ENCODE assay signal across 24 cellular contexts in genomic region chr7:150612925-150613324, GRCh38. TPM values are rescaled to one million over a fixed set of nuclear protein-coding genes. Genes with fewer than 3 reads are reported as not detected.
DNase-seq lines count a peak whose midpoint lies in the region; ATAC-seq, FAIRE-seq and TF ChIP-seq lines count a peak whose summit lies in the region.
"Had no signal": no experiment of that assay in that cellular context is flagged by ENCODE, and none has a peak within 500 bp of the region (broad histone marks: within the 10 kb centered on the region; RNA-seq: fewer than 3 reads in every experiment).

No MANE protein-coding gene starts in this region.

- TF ChIP-seq RAD21 in A549 (conservative IDR thresholded peaks at IDR 0.05 in 1 of 2, IDR thresholded peaks at IDR 0.05 in 1 of 2): no peak

- no peak for TF ChIP-seq POLR2A in A549 (IDR thresholded peaks at IDR 0.05; ENCODE audit: low read length)

- H3K36me3 Mint-ChIP-seq in activated CD4-positive, alpha-beta memory T cell treated with anti-CD3 and anti-CD28 coated beads for 36 hours: peaks cover 12% of the 10 kb centered on the region
- peaks cover 50% of the 10 kb centered on the region for H3K36me3 Mint-ChIP-seq in activated CD4-positive, alpha-beta memory T cell treated with anti-CD3 and anti-CD28 coated beads, Interleukin-2, amount 10 ng/mL, durations not matched to agents 7 days and 5 days (ENCODE audit: low read depth)
- peaks cover 43% of the 10 kb centered on the region for H3K36me3 Mint-ChIP-seq in CD4-positive, alpha-beta T cell (ENCODE audit: low read depth)
- peaks cover 20% of the 10 kb centered on the region for H3K36me3 Mint-ChIP-seq in activated T-helper 1 cell treated with anti-CD3 and anti-CD28 coated beads, Interleukin-12 subunit alpha, Interleukin-12 subunit beta, Interleukin-2, Interleukin-4 antibody, amounts not matched to agents 30 ng/mL and 10 ng/mL and 1 ng/mL, durations not matched to agents 14 hours and 24 hours and 36 hours (ENCODE audit: low read depth)
- H3K36me3 Mint-ChIP-seq in stimulated activated memory B cell treated with anti-CD40 and anti-IgM and Interleukin-4, amounts not matched to agents 10 μg/mL and 1 μg/mL and 100 μg/mL, for 72 hours: no peaks in the 10 kb centered on the region

- FAIRE-seq in A549 (lab: Jason Lieb, UNC): peak; percentile 51
- FAIRE-seq: GM12891 had no signal

- peaks cover 63% of the 10 kb centered on the region for H3K4me1 Mint-ChIP-seq in activated CD4-positive, alpha-beta memory T cell treated with anti-CD3 and anti-CD28 coated beads for 36 hours (ENCODE audit: low read depth)
- peaks cover 57% of the 10 kb centered on the region for H3K4me1 Mint-ChIP-seq in activated CD4-positive, alpha-beta memory T cell treated with anti-CD3 and anti-CD28 coated beads, Interleukin-2, amount 10 ng/mL, durations not matched to agents 7 days and 5 days
- H3K4me1 Mint-ChIP-seq in CD4-positive, alpha-beta T cell (ENCODE audit: low read depth): peaks cover 65% of the 10 kb centered on the region
- peaks cover 65% of the 10 kb centered on the region for H3K4me1 Mint-ChIP-seq in activated T-helper 1 cell treated with anti-CD3 and anti-CD28 coated beads, Interleukin-12 subunit alpha, Interleukin-12 subunit beta, Interleukin-2, Interleukin-4 antibody, amounts not matched to agents 30 ng/mL and 10 ng/mL and 1 ng/mL, durations not matched to agents 14 hours and 24 hours and 36 hours (ENCODE audit: low read depth)
- no peaks in the 10 kb centered on the region for H3K4me1 Mint-ChIP-seq in stimulated activated memory B cell treated with anti-CD40 and anti-IgM and Interleukin-4, amounts not matched to agents 10 μg/mL and 1 μg/mL and 100 μg/mL, for 72 hours

- H3K4me3 Mint-ChIP-seq in activated CD4-positive, alpha-beta memory T cell treated with anti-CD3 and anti-CD28 coated beads for 36 hours: no peak overlapping the region
- H3K4me3 Mint-ChIP-seq in activated CD4-positive, alpha-beta memory T cell treated with anti-CD3 and anti-CD28 coated beads, Interleukin-2, amount 10 ng/mL, durations not matched to agents 7 days and 5 days: no peak overlapping the region
- peak overlapping the region; percentile 14 for H3K4me3 Mint-ChIP-seq in CD4-positive, alpha-beta T cell
- peak overlapping the region; percentile 27 for H3K4me3 Mint-ChIP-seq in activated T-helper 1 cell treated with anti-CD3 and anti-CD28 coated beads, Interleukin-12 subunit alpha, Interleukin-12 subunit beta, Interleukin-2, Interleukin-4 antibody, amounts not matched to agents 30 ng/mL and 10 ng/mL and 1 ng/mL, durations not matched to agents 14 hours and 24 hours and 36 hours
- H3K4me3 Mint-ChIP-seq in stimulated activated memory B cell treated with anti-CD40 and anti-IgM and Interleukin-4, amounts not matched to agents 10 μg/mL and 1 μg/mL and 100 μg/mL, for 72 hours: no peak overlapping the region

- no peak overlapping the region for H3K4me2 ChIP-seq in A549
- H3K4me2 ChIP-seq: KMS-11 had no signal

- ATAC-seq in A549: no peak
- ATAC-seq in CD4-positive, alpha-beta T cell (ENCODE audit: poor library complexity): no peak
- no peak for ATAC-seq in stimulated activated memory B cell treated with anti-CD40 and anti-IgM and Interleukin-4, amounts not matched to agents 10 μg/mL and 1 μg/mL and 100 μg/mL, for 72 hours

- peak overlapping the region; percentile 19 for H3K27ac Mint-ChIP-seq in activated CD4-positive, alpha-beta memory T cell treated with anti-CD3 and anti-CD28 coated beads for 36 hours
- H3K27ac Mint-ChIP-seq in activated CD4-positive, alpha-beta memory T cell treated with anti-CD3 and anti-CD28 coated beads, Interleukin-2, amount 10 ng/mL, durations not matched to agents 7 days and 5 days: no peak overlapping the region
- peak overlapping the region; percentile 80 for H3K27ac Mint-ChIP-seq in CD4-positive, alpha-beta T cell
- peak overlapping the region; percentile 67 for H3K27ac Mint-ChIP-seq in activated T-helper 1 cell treated with anti-CD3 and anti-CD28 coated beads, Interleukin-12 subunit alpha, Interleukin-12 subunit beta, Interleukin-2, Interleukin-4 antibody, amounts not matched to agents 30 ng/mL and 10 ng/mL and 1 ng/mL, durations not matched to agents 14 hours and 24 hours and 36 hours
- no peak overlapping the region for H3K27ac Mint-ChIP-seq in stimulated activated memory B cell treated with anti-CD40 and anti-IgM and Interleukin-4, amounts not matched to agents 10 μg/mL and 1 μg/mL and 100 μg/mL, for 72 hours

- no peak for TF ChIP-seq CTCF in A549 (IDR thresholded peaks at IDR 0.05)
- no peak for TF ChIP-seq CTCF in CD4-positive, alpha-beta T cell (IDR thresholded peaks at IDR 0.05)

- no peaks in the 10 kb centered on the region for H3K4me1 ChIP-seq in A549
- H3K4me1 ChIP-seq: Peyer's patch had no signal

- no peak overlapping the region for H3K4me3 ChIP-seq in A549
- H3K4me3 ChIP-seq: Peyer's patch had no signal

- no peaks in the 10 kb centered on the region for H3K27me3 ChIP-seq in CD4-positive, alpha-beta T cell (ENCODE audit: control insufficient read depth, insufficient read depth, low read length)
- H3K27me3 ChIP-seq: Peyer's patch had no signal

- CTCF ChIA-PET in activated CD4-positive, alpha-beta memory T cell treated with anti-CD3 and anti-CD28 coated beads for 36 hours (lab: Charles Lee): no interaction called here
- CTCF ChIA-PET in activated CD4-positive, alpha-beta memory T cell treated with anti-CD3 and anti-CD28 coated beads, Interleukin-2, amount 10 ng/mL, durations not matched to agents 7 days and 5 days (lab: Charles Lee): no interaction called here
- CTCF ChIA-PET in A549 (lab: Yijun Ruan, JAX): no interaction called here
- CTCF ChIA-PET in CD4-positive, alpha-beta T cell (lab: Charles Lee): interaction anchor here (0.9 kb wide), 1 partner anchor 164 kb away, joined by 4 read pairs; no protein-coding TSS in a partner anchor

- H3K9me3 Mint-ChIP-seq in activated CD4-positive, alpha-beta memory T cell treated with anti-CD3 and anti-CD28 coated beads for 36 hours: peaks cover 20% of the 10 kb centered on the region
- peaks cover 25% of the 10 kb centered on the region for H3K9me3 Mint-ChIP-seq in activated CD4-positive, alpha-beta memory T cell treated with anti-CD3 and anti-CD28 coated beads, Interleukin-2, amount 10 ng/mL, durations not matched to agents 7 days and 5 days
- H3K9me3 Mint-ChIP-seq in CD4-positive, alpha-beta T cell: peaks cover 6% of the 10 kb centered on the region
- H3K9me3 Mint-ChIP-seq in activated T-helper 1 cell treated with anti-CD3 and anti-CD28 coated beads, Interleukin-12 subunit alpha, Interleukin-12 subunit beta, Interleukin-2, Interleukin-4 antibody, amounts not matched to agents 30 ng/mL and 10 ng/mL and 1 ng/mL, durations not matched to agents 14 hours and 24 hours and 36 hours: peaks cover 32% of the 10 kb centered on the region
- H3K9me3 Mint-ChIP-seq in stimulated activated memory B cell treated with anti-CD40 and anti-IgM and Interleukin-4, amounts not matched to agents 10 μg/mL and 1 μg/mL and 100 μg/mL, for 72 hours: no peaks in the 10 kb centered on the region

- no peaks in the 10 kb centered on the region for H3K27me3 Mint-ChIP-seq in activated CD4-positive, alpha-beta memory T cell treated with anti-CD3 and anti-CD28 coated beads for 36 hours
- H3K27me3 Mint-ChIP-seq in activated CD4-positive, alpha-beta memory T cell treated with anti-CD3 and anti-CD28 coated beads, Interleukin-2, amount 10 ng/mL, durations not matched to agents 7 days and 5 days: no peaks in the 10 kb centered on the region
- no peaks in the 10 kb centered on the region for H3K27me3 Mint-ChIP-seq in CD4-positive, alpha-beta T cell
- no peaks in the 10 kb centered on the region for H3K27me3 Mint-ChIP-seq in activated T-helper 1 cell treated with anti-CD3 and anti-CD28 coated beads, Interleukin-12 subunit alpha, Interleukin-12 subunit beta, Interleukin-2, Interleukin-4 antibody, amounts not matched to agents 30 ng/mL and 10 ng/mL and 1 ng/mL, durations not matched to agents 14 hours and 24 hours and 36 hours (ENCODE audit: insufficient read depth)
- H3K27me3 Mint-ChIP-seq in stimulated activated memory B cell treated with anti-CD40 and anti-IgM and Interleukin-4, amounts not matched to agents 10 μg/mL and 1 μg/mL and 100 μg/mL, for 72 hours: peaks cover 9% of the 10 kb centered on the region
- H3K27me3 Mint-ChIP-seq: CD4-positive, alpha-beta memory T cell had no signal

- TF ChIP-seq EP300 in A549 (IDR thresholded peaks at IDR 0.05): no peak

- no peaks in the 10 kb centered on the region for H3K9me3 ChIP-seq in A549
- H3K9me3 ChIP-seq in CD4-positive, alpha-beta T cell (ENCODE audit: control insufficient read depth, low read length): no peaks in the 10 kb centered on the region
- H3K9me3 ChIP-seq: Peyer's patch had no signal

- intact Hi-C loops in activated CD4-positive, alpha-beta memory T cell treated with anti-CD3 and anti-CD28 coated beads for 36 hours (cut with micrococcal nuclease): no loop called here
- intact Hi-C loops in CD4-positive, alpha-beta T cell (cut with DNase I, micrococcal nuclease): no loop called here
- intact Hi-C loops in activated T-helper 1 cell treated with anti-CD3 and anti-CD28 coated beads, Interleukin-12 subunit alpha, Interleukin-12 subunit beta, Interleukin-2, Interleukin-4 antibody, amounts not matched to agents 30 ng/mL and 10 ng/mL and 1 ng/mL, durations not matched to agents 14 hours and 24 hours and 36 hours (cut with micrococcal nuclease): no loop called here

- H3K27ac ChIP-seq in A549: no peak overlapping the region
- no peak overlapping the region for H3K27ac ChIP-seq in CD4-positive, alpha-beta T cell (ENCODE audit: low read depth, low read length)
- H3K27ac ChIP-seq: KMS-11, Peyer's patch had no signal

- POLR2A ChIA-PET in activated CD4-positive, alpha-beta memory T cell treated with anti-CD3 and anti-CD28 coated beads for 36 hours (lab: Charles Lee): interaction anchor here (0.6 kb wide), 1 partner anchor 104 kb away, joined by 3 read pairs; the partner anchor contains the start of gene GIMAP1
- POLR2A ChIA-PET in activated CD4-positive, alpha-beta memory T cell treated with anti-CD3 and anti-CD28 coated beads, Interleukin-2, amount 10 ng/mL, durations not matched to agents 7 days and 5 days (lab: Charles Lee): interaction anchor here (0.7 to 1.5 kb wide), 2 partner anchors 9 to 18 kb away, joined by 3 read pairs; no protein-coding TSS in a partner anchor
- POLR2A ChIA-PET in A549 (lab: Yijun Ruan, JAX): no interaction called here
- POLR2A ChIA-PET in CD4-positive, alpha-beta T cell (lab: Charles Lee): interaction anchor here (0.8 to 2.0 kb wide), 5 partner anchors 9 to 103 kb away, joined by 3 to 6 read pairs (median 5); partner anchors contain the start of gene GIMAP1

- DNase-seq in activated CD4-positive, alpha-beta memory T cell treated with anti-CD3 and anti-CD28 coated beads for 36 hours: no peak
- DNase-seq in activated CD4-positive, alpha-beta memory T cell treated with anti-CD3 and anti-CD28 coated beads, Interleukin-2, amount 10 ng/mL, durations not matched to agents 7 days and 5 days: no peak
- DNase-seq in A549 (ENCODE audit: low read depth in 1 of 2, low spot score in 1 of 2): no peak
- no peak for DNase-seq in CD4-positive, alpha-beta T cell
- no peak for DNase-seq in activated T-helper 1 cell treated with anti-CD3 and anti-CD28 coated beads, Interleukin-12 subunit alpha, Interleukin-12 subunit beta, Interleukin-2, Interleukin-4 antibody, amounts not matched to agents 30 ng/mL and 10 ng/mL and 1 ng/mL, durations not matched to agents 14 hours and 24 hours and 36 hours (ENCODE audit: low spot score)
- no peak for DNase-seq in OCI-M1 (lab: John Stamatoyannopoulos, UW)
- DNase-seq in NCI-H128 (lab: John Stamatoyannopoulos, UW; ENCODE audit: unreplicated experiment): no peak
- DNase-seq: Calu3; CD4-positive, alpha-beta memory T cell; DMS153; H7; IMR-90; NCI-H1092 treated with DMSO at 0.1 percent for 48 hours; NCI-H146; NCI-H2029; NCI-H2227 treated with DMSO at 0.1 percent for 48 hours; NCI-H510A treated with DMSO at 0.1 percent for 48 hours; NCI-H774; Peyer's patch had no signal

- WGBS in A549 (ENCODE audit: missing lambda C conversion rate): 10% methylated on average over 3 of the region's 3 CpGs

RNA-seq across cellular contexts. Expression of gene GIMAP6, which starts 19.3 kb away (rescaled TPM):
- total RNA-seq in activated CD4-positive, alpha-beta memory T cell treated with anti-CD3 and anti-CD28 coated beads for 36 hours: 10 to 100 TPM; 28.9 to 30.2 TPM
- 10 to 100 TPM; 84.9 to 85.9 TPM for total RNA-seq in activated CD4-positive, alpha-beta memory T cell treated with anti-CD3 and anti-CD28 coated beads, Interleukin-2, amount 10 ng/mL, durations not matched to agents 7 days and 5 days
- polyA plus RNA-seq in A549 (2011; rRNA removed): not detected in 2 replicates
- polyA plus RNA-seq in A549 (2012; cell fraction: cytosol; rRNA removed): not detected in 2 replicates
- polyA plus RNA-seq in A549 (2012; cell fraction: nucleus; rRNA removed): not detected in 2 replicates
- polyA plus RNA-seq in A549 (2017; fragmentation: RNase III; extraction: RNeasy Plus Mini Kit Qiagen cat#74134 plus additional on column Dnase treatment): not detected in 3 replicates
- not detected in 2 replicates for polyA minus RNA-seq in A549 (2011; rRNA and poly(A)+ RNA removed)
- total RNA-seq in CD4-positive, alpha-beta T cell: 10 to 100 TPM; 14.3 to 14.9 TPM
- 38.7 and 41.3 TPM in 2 replicates for total RNA-seq in activated T-helper 1 cell treated with anti-CD3 and anti-CD28 coated beads, Interleukin-12 subunit alpha, Interleukin-12 subunit beta, Interleukin-2, Interleukin-4 antibody, amounts not matched to agents 30 ng/mL and 10 ng/mL and 1 ng/mL, durations not matched to agents 14 hours and 24 hours and 36 hours
- total RNA-seq: Calu3, G401, H7, IMR-90 had no signal
- polyA plus RNA-seq: BJ, IMR-90 had no signal

RNA-seq across cellular contexts. Expression of gene GIMAP4, which starts 45.7 kb away (rescaled TPM):
- total RNA-seq in activated CD4-positive, alpha-beta memory T cell treated with anti-CD3 and anti-CD28 coated beads for 36 hours: 100 to 1,000 TPM; 128 to 140 TPM
- total RNA-seq in activated CD4-positive, alpha-beta memory T cell treated with anti-CD3 and anti-CD28 coated beads, Interleukin-2, amount 10 ng/mL, durations not matched to agents 7 days and 5 days: 100 to 1,000 TPM; 277 to 282 TPM
- not detected in 2 replicates for polyA plus RNA-seq in A549 (2011; rRNA removed)
- polyA plus RNA-seq in A549 (2012; cell fraction: cytosol; rRNA removed): not detected in 2 replicates
- polyA plus RNA-seq in A549 (2012; cell fraction: nucleus; rRNA removed): not detected in 2 replicates
- polyA plus RNA-seq in A549 (2017; fragmentation: RNase III; extraction: RNeasy Plus Mini Kit Qiagen cat#74134 plus additional on column Dnase treatment): not detected in 3 replicates
- not detected in 2 replicates for polyA minus RNA-seq in A549 (2011; rRNA and poly(A)+ RNA removed)
- 10 to 100 TPM; 20.7 to 23.6 TPM for total RNA-seq in CD4-positive, alpha-beta T cell
- total RNA-seq in activated T-helper 1 cell treated with anti-CD3 and anti-CD28 coated beads, Interleukin-12 subunit alpha, Interleukin-12 subunit beta, Interleukin-2, Interleukin-4 antibody, amounts not matched to agents 30 ng/mL and 10 ng/mL and 1 ng/mL, durations not matched to agents 14 hours and 24 hours and 36 hours: 84.2 and 87.4 TPM in 2 replicates
- total RNA-seq: Calu3, G401, H7, IMR-90 had no signal
- polyA plus RNA-seq: BJ, IMR-90 had no signal

Comparison
In these comparisons a context has a peak if more than half of its experiments do, and no peak if none do; other contexts are left out.
1. H3K27ac Mint-ChIP-seq: peak in activated CD4-positive, alpha-beta memory T cell treated with anti-CD3 and anti-CD28 coated beads for 36 hours (single experiment), CD4-positive, alpha-beta T cell (single experiment) and activated T-helper 1 cell treated with anti-CD3 and anti-CD28 coated beads, Interleukin-12 subunit alpha, Interleukin-12 subunit beta, Interleukin-2, Interleukin-4 antibody, amounts not matched to agents 30 ng/mL and 10 ng/mL and 1 ng/mL, durations not matched to agents 14 hours and 24 hours and 36 hours (single experiment); none in activated CD4-positive, alpha-beta memory T cell treated with anti-CD3 and anti-CD28 coated beads, Interleukin-2, amount 10 ng/mL, durations not matched to agents 7 days and 5 days (single experiment) and stimulated activated memory B cell treated with anti-CD40 and anti-IgM and Interleukin-4, amounts not matched to agents 10 μg/mL and 1 μg/mL and 100 μg/mL, for 72 hours (single experiment).
2. H3K4me3 Mint-ChIP-seq: peak in CD4-positive, alpha-beta T cell (single experiment) and activated T-helper 1 cell treated with anti-CD3 and anti-CD28 coated beads, Interleukin-12 subunit alpha, Interleukin-12 subunit beta, Interleukin-2, Interleukin-4 antibody, amounts not matched to agents 30 ng/mL and 10 ng/mL and 1 ng/mL, durations not matched to agents 14 hours and 24 hours and 36 hours (single experiment); none in activated CD4-positive, alpha-beta memory T cell treated with anti-CD3 and anti-CD28 coated beads for 36 hours (single experiment), activated CD4-positive, alpha-beta memory T cell treated with anti-CD3 and anti-CD28 coated beads, Interleukin-2, amount 10 ng/mL, durations not matched to agents 7 days and 5 days (single experiment) and stimulated activated memory B cell treated with anti-CD40 and anti-IgM and Interleukin-4, amounts not matched to agents 10 μg/mL and 1 μg/mL and 100 μg/mL, for 72 hours (single experiment).